In the genomic region with DNA sequence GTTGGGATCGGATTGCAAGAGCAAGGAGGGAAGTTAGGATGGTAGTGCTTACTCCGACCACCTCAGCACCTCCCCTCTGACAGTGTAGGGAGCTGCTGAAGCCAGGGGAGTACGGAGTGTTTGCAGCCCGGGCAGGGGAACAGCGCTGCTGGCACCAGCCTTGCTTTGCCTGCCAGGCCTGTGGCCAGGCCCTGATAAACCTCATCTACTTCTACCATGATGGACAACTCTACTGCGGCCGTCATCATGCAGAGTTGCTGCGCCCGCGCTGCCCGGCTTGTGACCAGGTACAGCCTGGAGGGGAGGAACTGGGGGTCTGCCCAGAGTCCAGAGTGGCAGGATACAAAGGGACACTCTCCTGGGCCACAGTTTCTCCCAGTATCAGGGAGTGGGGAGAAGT, we compare ENCODE assay signal across 1 cellular context.
TF ChIP-seq lines count a peak whose summit lies in the region.

No MANE protein-coding gene starts in this region.

TF ChIP-seq in WTC11, 78 proteins besides CTCF, POLR2A, EP300 and RAD21:
- TF ChIP-seq, protein P1, sequence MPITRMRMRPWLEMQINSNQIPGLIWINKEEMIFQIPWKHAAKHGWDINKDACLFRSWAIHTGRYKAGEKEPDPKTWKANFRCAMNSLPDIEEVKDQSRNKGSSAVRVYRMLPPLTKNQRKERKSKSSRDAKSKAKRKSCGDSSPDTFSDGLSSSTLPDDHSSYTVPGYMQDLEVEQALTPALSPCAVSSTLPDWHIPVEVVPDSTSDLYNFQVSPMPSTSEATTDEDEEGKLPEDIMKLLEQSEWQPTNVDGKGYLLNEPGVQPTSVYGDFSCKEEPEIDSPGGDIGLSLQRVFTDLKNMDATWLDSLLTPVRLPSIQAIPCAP (CRISPR knock-in tag; IDR thresholded peaks at IDR 0.05): no peak
- TF ChIP-seq, protein P2, sequence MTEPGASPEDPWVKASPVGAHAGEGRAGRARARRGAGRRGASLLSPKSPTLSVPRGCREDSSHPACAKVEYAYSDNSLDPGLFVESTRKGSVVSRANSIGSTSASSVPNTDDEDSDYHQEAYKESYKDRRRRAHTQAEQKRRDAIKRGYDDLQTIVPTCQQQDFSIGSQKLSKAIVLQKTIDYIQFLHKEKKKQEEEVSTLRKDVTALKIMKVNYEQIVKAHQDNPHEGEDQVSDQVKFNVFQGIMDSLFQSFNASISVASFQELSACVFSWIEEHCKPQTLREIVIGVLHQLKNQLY (CRISPR knock-in tag; IDR thresholded peaks at IDR 0.05): no peak
- TF ChIP-seq, protein P3, sequence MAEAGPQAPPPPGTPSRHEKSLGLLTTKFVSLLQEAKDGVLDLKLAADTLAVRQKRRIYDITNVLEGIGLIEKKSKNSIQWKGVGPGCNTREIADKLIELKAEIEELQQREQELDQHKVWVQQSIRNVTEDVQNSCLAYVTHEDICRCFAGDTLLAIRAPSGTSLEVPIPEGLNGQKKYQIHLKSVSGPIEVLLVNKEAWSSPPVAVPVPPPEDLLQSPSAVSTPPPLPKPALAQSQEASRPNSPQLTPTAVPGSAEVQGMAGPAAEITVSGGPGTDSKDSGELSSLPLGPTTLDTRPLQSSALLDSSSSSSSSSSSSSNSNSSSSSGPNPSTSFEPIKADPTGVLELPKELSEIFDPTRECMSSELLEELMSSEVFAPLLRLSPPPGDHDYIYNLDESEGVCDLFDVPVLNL (CRISPR knock-in tag; IDR thresholded peaks at IDR 0.05; ENCODE audit: borderline replicate concordance, low read depth): no peak
- TF ChIP-seq, protein P4, sequence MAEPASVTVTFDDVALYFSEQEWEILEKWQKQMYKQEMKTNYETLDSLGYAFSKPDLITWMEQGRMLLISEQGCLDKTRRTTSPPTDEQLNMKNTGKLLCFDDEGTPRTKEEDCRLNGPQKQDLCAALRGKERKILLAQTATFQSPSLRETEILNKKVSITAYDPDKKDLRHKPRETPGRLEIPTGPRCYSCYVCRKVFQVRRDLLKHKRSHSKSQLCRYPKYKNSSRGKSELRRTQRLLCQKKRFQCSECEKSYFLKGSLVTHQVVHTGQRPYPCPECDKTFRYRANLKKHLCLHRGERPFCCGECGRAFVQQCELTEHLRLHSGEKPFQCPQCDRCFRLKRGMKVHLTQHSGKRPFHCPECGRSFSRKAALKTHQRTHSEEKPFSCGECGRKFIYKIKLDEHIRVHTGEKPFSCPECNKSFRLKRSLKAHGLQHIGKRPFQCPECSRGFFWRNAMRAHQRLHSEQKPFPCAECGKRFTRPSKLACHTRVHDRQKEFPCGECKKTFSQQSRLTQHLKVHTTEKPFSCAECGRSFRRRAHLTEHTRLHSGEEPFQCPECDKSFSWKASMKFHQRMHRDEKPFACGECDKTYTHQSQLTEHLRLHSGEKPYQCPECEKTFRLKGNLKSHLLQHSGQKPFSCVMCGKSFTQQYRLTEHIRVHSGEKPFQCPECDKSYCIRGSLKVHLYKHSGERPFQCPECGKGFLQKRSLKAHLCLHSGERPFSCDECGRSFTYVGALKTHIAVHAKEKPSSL (CRISPR knock-in tag; conservative IDR thresholded peaks at IDR 0.05): no peak
- no peak for TF ChIP-seq RELA (CRISPR knock-in tag; IDR thresholded peaks at IDR 0.05; ENCODE audit: borderline replicate concordance)
- TF ChIP-seq, protein P5, sequence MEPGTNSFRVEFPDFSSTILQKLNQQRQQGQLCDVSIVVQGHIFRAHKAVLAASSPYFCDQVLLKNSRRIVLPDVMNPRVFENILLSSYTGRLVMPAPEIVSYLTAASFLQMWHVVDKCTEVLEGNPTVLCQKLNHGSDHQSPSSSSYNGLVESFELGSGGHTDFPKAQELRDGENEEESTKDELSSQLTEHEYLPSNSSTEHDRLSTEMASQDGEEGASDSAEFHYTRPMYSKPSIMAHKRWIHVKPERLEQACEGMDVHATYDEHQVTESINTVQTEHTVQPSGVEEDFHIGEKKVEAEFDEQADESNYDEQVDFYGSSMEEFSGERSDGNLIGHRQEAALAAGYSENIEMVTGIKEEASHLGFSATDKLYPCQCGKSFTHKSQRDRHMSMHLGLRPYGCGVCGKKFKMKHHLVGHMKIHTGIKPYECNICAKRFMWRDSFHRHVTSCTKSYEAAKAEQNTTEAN (CRISPR knock-in tag; IDR thresholded peaks at IDR 0.05): no peak
- TF ChIP-seq, protein P6, sequence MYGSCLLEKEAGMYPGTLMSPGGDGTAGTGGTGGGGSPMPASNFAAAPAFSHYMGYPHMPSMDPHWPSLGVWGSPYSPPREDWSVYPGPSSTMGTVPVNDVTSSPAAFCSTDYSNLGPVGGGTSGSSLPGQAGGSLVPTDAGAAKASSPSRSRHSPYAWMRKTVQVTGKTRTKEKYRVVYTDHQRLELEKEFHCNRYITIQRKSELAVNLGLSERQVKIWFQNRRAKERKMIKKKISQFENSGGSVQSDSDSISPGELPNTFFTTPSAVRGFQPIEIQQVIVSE (CRISPR knock-in tag; IDR thresholded peaks at IDR 0.05; ENCODE audit: borderline replicate concordance): no peak
- TF ChIP-seq, protein P7, sequence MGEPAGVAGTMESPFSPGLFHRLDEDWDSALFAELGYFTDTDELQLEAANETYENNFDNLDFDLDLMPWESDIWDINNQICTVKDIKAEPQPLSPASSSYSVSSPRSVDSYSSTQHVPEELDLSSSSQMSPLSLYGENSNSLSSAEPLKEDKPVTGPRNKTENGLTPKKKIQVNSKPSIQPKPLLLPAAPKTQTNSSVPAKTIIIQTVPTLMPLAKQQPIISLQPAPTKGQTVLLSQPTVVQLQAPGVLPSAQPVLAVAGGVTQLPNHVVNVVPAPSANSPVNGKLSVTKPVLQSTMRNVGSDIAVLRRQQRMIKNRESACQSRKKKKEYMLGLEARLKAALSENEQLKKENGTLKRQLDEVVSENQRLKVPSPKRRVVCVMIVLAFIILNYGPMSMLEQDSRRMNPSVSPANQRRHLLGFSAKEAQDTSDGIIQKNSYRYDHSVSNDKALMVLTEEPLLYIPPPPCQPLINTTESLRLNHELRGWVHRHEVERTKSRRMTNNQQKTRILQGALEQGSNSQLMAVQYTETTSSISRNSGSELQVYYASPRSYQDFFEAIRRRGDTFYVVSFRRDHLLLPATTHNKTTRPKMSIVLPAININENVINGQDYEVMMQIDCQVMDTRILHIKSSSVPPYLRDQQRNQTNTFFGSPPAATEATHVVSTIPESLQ (CRISPR knock-in tag; IDR thresholded peaks at IDR 0.05): no peak
- TF ChIP-seq, protein P8, sequence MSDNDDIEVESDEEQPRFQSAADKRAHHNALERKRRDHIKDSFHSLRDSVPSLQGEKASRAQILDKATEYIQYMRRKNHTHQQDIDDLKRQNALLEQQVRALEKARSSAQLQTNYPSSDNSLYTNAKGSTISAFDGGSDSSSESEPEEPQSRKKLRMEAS (CRISPR knock-in tag; IDR thresholded peaks at IDR 0.05): no peak
- no peak for TF ChIP-seq SMAD4 (CRISPR knock-in tag; IDR thresholded peaks at IDR 0.05)
- no peak for TF ChIP-seq MXD4 (CRISPR knock-in tag; IDR thresholded peaks at IDR 0.05; ENCODE audit: borderline replicate concordance)
- TF ChIP-seq GRHL2 (CRISPR knock-in tag; IDR thresholded peaks at IDR 0.05; ENCODE audit: insufficient replicate concordance, severe bottlenecking): no peak
- no peak for TF ChIP-seq ETV6 (CRISPR knock-in tag; IDR thresholded peaks at IDR 0.05)
